Comparison of ENCODE assay signal across 9 cellular contexts in the genomic region with DNA sequence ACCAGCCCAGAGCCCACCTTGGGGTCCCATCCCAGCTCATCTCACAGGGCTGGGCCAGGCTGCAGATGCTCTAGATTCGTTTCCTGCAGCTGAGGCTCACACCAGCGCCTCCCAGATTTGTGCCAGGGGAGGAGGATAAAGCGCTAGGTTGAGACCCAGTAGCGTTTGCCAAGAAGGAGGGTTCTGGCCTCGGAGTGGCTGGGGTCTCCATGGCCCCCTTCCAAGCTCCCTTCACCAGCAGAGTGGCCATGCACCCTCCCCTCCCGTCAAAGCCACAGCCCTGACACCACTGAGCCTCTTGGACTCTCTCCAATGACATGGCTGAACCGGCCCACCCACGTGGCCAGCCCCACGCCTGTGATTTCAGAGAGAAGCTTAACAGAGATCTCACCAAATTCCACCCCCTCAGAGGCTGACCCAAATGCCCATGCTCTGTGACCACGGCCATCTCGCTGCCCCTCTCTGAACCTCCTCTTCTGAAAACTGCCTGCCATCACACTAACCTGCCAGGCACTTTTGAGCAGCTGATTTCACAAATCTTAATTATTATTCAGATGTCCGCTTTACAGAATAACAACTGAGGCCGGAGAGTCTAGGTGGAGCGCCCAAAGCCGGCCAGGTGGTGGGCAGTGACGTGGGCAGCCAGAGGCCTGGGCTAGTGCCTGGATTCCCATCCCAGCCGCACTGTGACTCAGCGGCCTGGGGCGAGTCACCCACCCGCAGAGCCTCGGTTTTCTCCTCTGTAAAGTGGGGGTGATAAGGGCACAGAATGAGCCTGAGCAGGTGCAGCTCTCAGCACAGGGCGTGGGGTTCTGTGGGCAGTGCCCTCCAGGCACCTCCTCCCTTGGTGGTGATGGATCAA.
DNase-seq lines count a peak whose midpoint lies in the region; ATAC-seq and TF ChIP-seq lines count a peak whose summit lies in the region.
"Had no signal": no experiment of that assay in that cellular context is flagged by ENCODE, and none has a peak within 500 bp of the region (broad histone marks: within the 10 kb centered on the region; RNA-seq: fewer than 3 reads in every experiment).

No MANE protein-coding gene starts in this region.

- ATAC-seq in effector memory CD8-positive, alpha-beta T cell (replicated peaks) = no peak
- ATAC-seq: naive thymus-derived CD4-positive, alpha-beta T cell had no signal

- peak; percentile 56 for DNase-seq in CD1c-positive myeloid dendritic cell (ENCODE audit: extremely low spot score)
- DNase-seq in NCI-H1092 treated with DMSO at 0.1 percent for 48 hours (lab: John Stamatoyannopoulos, UW) = peak; percentile 39
- DNase-seq in effector memory CD8-positive, alpha-beta T cell = no peak
- no peak for DNase-seq in osteocyte (ENCODE audit: extremely low spot score, unreplicated experiment)
- no peak for DNase-seq in NCI-H1436 (lab: John Stamatoyannopoulos, UW)
- no peak for DNase-seq in activated CD8-positive, alpha-beta memory T cell treated with anti-CD3 and anti-CD28 coated beads for 24 hours
- no peak for DNase-seq in NCI-H1105 (lab: John Stamatoyannopoulos, UW)
- no peak for DNase-seq in stimulated activated CD4-positive, alpha-beta T cell treated with anti-CD3 and anti-CD28 coated beads, Interleukin-2, amount 100 ng/mL, for 48 hours
- DNase-seq: naive thymus-derived CD4-positive, alpha-beta T cell had no signal

- peak overlapping the region; percentile 62 to 88 for H3K27ac Mint-ChIP-seq in effector memory CD8-positive, alpha-beta T cell
- H3K27ac Mint-ChIP-seq in osteocyte (ENCODE audit: unreplicated experiment) = peak overlapping the region; percentile 69

- peak overlapping the region; percentile 13 to 29 for H3K4me3 Mint-ChIP-seq in effector memory CD8-positive, alpha-beta T cell
- H3K4me3 Mint-ChIP-seq in osteocyte (ENCODE audit: unreplicated experiment) = no peak overlapping the region
- H3K4me3 Mint-ChIP-seq: naive thymus-derived CD4-positive, alpha-beta T cell had no signal

- H3K9me3 Mint-ChIP-seq in effector memory CD8-positive, alpha-beta T cell = no peaks in the 10 kb centered on the region
- no peaks in the 10 kb centered on the region for H3K9me3 Mint-ChIP-seq in osteocyte (ENCODE audit: unreplicated experiment)

- TF ChIP-seq CTCF in osteocyte (IDR thresholded peaks at IDR 0.05) = no peak

- H3K27me3 Mint-ChIP-seq in effector memory CD8-positive, alpha-beta T cell = no peaks in the 10 kb centered on the region
- H3K27me3 Mint-ChIP-seq in osteocyte (ENCODE audit: unreplicated experiment) = no peaks in the 10 kb centered on the region
- H3K27me3 Mint-ChIP-seq: naive thymus-derived CD4-positive, alpha-beta T cell had no signal

- H3K4me1 Mint-ChIP-seq in effector memory CD8-positive, alpha-beta T cell (ENCODE audit: low read depth in 2 of 2) = peaks cover 7 to 30% of the 10 kb centered on the region in 2 donors
- peaks cover 62% of the 10 kb centered on the region for H3K4me1 Mint-ChIP-seq in osteocyte (ENCODE audit: unreplicated experiment)

- H3K36me3 Mint-ChIP-seq in effector memory CD8-positive, alpha-beta T cell (ENCODE audit: insufficient read depth) = peaks cover 20% of the 10 kb centered on the region
- H3K36me3 Mint-ChIP-seq in osteocyte (ENCODE audit: unreplicated experiment) = no peaks in the 10 kb centered on the region
- H3K36me3 Mint-ChIP-seq: naive thymus-derived CD4-positive, alpha-beta T cell had no signal

Comparison
In these comparisons a context has a peak if more than half of its experiments do, and no peak if none do; other contexts are left out.
1. DNase-seq: peak in CD1c-positive myeloid dendritic cell (single experiment) and NCI-H1092 treated with DMSO at 0.1 percent for 48 hours (single experiment); none in effector memory CD8-positive, alpha-beta T cell (0 of 3), osteocyte (single experiment), NCI-H1436 (single experiment), activated CD8-positive, alpha-beta memory T cell treated with anti-CD3 and anti-CD28 coated beads for 24 hours (single experiment), NCI-H1105 (single experiment) and stimulated activated CD4-positive, alpha-beta T cell treated with anti-CD3 and anti-CD28 coated beads, Interleukin-2, amount 100 ng/mL, for 48 hours (0 of 2).